37 cellular contexts compared by ENCODE assay signal in the genomic region with DNA sequence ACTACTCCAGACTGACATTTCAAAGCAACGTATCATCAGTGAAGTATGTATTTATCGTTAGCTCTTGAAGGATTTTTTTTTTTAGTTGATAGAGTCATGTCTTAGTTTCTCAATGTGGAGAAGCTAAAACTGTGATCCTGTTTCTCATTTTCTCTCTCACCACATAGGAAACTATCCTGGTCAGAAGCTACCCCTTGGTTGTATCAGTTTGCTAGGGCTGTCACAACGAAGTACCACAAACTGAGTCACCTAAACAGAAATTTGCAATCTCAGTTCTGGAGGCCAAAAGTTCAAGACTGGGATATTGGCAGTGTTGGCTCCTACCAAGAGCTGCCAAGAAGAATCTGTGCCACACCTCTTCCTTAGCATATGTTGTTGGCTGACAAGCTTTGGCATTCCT.
"Had no signal": no experiment of that assay in that cellular context is flagged by ENCODE, and none has a peak within 500 bp of the region (broad histone marks: within the 10 kb centered on the region; RNA-seq: fewer than 3 reads in every experiment).

No MANE protein-coding gene starts in this region.

- H3K27ac Mint-ChIP-seq: activated B cell treated with CpG ODN at 0.5 μM for 24 hours; activated CD4-positive, alpha-beta memory T cell treated with anti-CD3 and anti-CD28 coated beads for 36 hours; activated CD4-positive, alpha-beta T cell treated with anti-CD3 and anti-CD28 coated beads, Interleukin-2, amount 10 ng/mL, durations not matched to agents 24 days and 14 days; activated CD8-positive, alpha-beta T cell treated with anti-CD3 and anti-CD28 coated beads for 36 hours; activated naive CD4-positive, alpha-beta T cell treated with anti-CD3 and anti-CD28 coated beads, Interleukin-2, amount 10 ng/mL, durations not matched to agents 7 days and 5 days; activated naive CD4-positive, alpha-beta T cell treated with anti-CD3 and anti-CD28 coated beads, Interleukin-2, amount 50 U/mL, for 24 hours; activated naive CD8-positive, alpha-beta T cell; activated naive CD8-positive, alpha-beta T cell treated with anti-CD3 and anti-CD28 coated beads, Interleukin-2, amount 10 ng/mL, durations not matched to agents 7 days and 5 days; activated naive CD8-positive, alpha-beta T cell treated with anti-CD3 and anti-CD28 coated beads, Interleukin-2, amount 50 U/mL, for 24 hours; activated T-cell treated with anti-CD3 and anti-CD28 coated beads, Interleukin-2, amount 50 U/mL, for 72 hours; activated T-helper 1 cell treated with anti-CD3 and anti-CD28 coated beads, Interleukin-12 subunit alpha, Interleukin-12 subunit beta, Interleukin-2, Interleukin-4 antibody, amounts not matched to agents 30 ng/mL and 10 ng/mL and 1 ng/mL, durations not matched to agents 14 hours and 24 hours and 36 hours; activated T-helper 2 cell treated with anti-CD3 and anti-CD28 coated beads, Interferon-gamma antibody, Interleukin-2, Interleukin-4, amounts not matched to agents 10 μg/mL and 5 μg/mL and 100 μg/mL, durations not matched to agents 14 hours and 24 hours and 36 hours; brain; T-helper 1 cell treated with Interleukin-12 subunit alpha and Interleukin-12 subunit beta and Interleukin-4 antibody, amounts not matched to agents 30 μg/mL and 1 μg/mL, for 36 hours; T-helper 2 cell treated with Interferon-gamma antibody and Interleukin-4, amounts not matched to agents 5 μg/mL and 100 μg/mL, for 36 hours had no signal

- ATAC-seq: activated CD8-positive, alpha-beta T cell treated with anti-CD3 and anti-CD28 coated beads for 36 hours; activated naive CD8-positive, alpha-beta T cell treated with anti-CD3 and anti-CD28 coated beads, Interleukin-2, amount 50 U/mL, for 24 hours; activated T-cell treated with anti-CD3 and anti-CD28 coated beads, Interleukin-2, amount 50 U/mL, for 4 hours; activated T-cell treated with anti-CD3 and anti-CD28 coated beads, Interleukin-2, amount 50 U/mL, for 72 hours had no signal

- H3K36me3 Mint-ChIP-seq: activated CD4-positive, alpha-beta memory T cell treated with anti-CD3 and anti-CD28 coated beads for 36 hours; activated naive CD4-positive, alpha-beta T cell treated with anti-CD3 and anti-CD28 coated beads, Interleukin-2, amount 10 ng/mL, durations not matched to agents 7 days and 5 days; activated naive CD4-positive, alpha-beta T cell treated with anti-CD3 and anti-CD28 coated beads, Interleukin-2, amount 50 U/mL, for 24 hours; activated naive CD8-positive, alpha-beta T cell; activated naive CD8-positive, alpha-beta T cell treated with anti-CD3 and anti-CD28 coated beads, Interleukin-2, amount 10 ng/mL, durations not matched to agents 7 days and 5 days had no signal

- H3K4me1 Mint-ChIP-seq: activated B cell treated with CpG ODN at 0.5 μM for 24 hours; activated CD4-positive, alpha-beta T cell treated with anti-CD3 and anti-CD28 coated beads, Interleukin-2, amount 10 ng/mL, durations not matched to agents 24 days and 14 days; activated naive CD4-positive, alpha-beta T cell treated with anti-CD3 and anti-CD28 coated beads, Interleukin-2, amount 10 ng/mL, durations not matched to agents 7 days and 5 days; activated naive CD4-positive, alpha-beta T cell treated with anti-CD3 and anti-CD28 coated beads, Interleukin-2, amount 50 U/mL, for 24 hours; activated naive CD8-positive, alpha-beta T cell treated with anti-CD3 and anti-CD28 coated beads, Interleukin-2, amount 10 ng/mL, durations not matched to agents 7 days and 5 days; activated naive CD8-positive, alpha-beta T cell treated with anti-CD3 and anti-CD28 coated beads, Interleukin-2, amount 50 U/mL, for 24 hours; brain; central memory CD8-positive, alpha-beta T cell had no signal

- H3K27me3 ChIP-seq: ascending aorta, cardiac muscle cell had no signal

- H3K4me3 Mint-ChIP-seq: activated B cell treated with CpG ODN at 0.5 μM for 24 hours; activated CD4-positive, alpha-beta memory T cell treated with anti-CD3 and anti-CD28 coated beads for 36 hours; activated CD4-positive, alpha-beta T cell treated with anti-CD3 and anti-CD28 coated beads, Interleukin-2, amount 10 ng/mL, durations not matched to agents 24 days and 14 days; activated CD8-positive, alpha-beta T cell treated with anti-CD3 and anti-CD28 coated beads for 36 hours; activated naive CD4-positive, alpha-beta T cell treated with anti-CD3 and anti-CD28 coated beads, Interleukin-2, amount 10 ng/mL, durations not matched to agents 7 days and 5 days; activated naive CD4-positive, alpha-beta T cell treated with anti-CD3 and anti-CD28 coated beads, Interleukin-2, amount 50 U/mL, for 24 hours; activated naive CD8-positive, alpha-beta T cell; activated naive CD8-positive, alpha-beta T cell treated with anti-CD3 and anti-CD28 coated beads, Interleukin-2, amount 10 ng/mL, durations not matched to agents 7 days and 5 days; activated naive CD8-positive, alpha-beta T cell treated with anti-CD3 and anti-CD28 coated beads, Interleukin-2, amount 50 U/mL, for 24 hours; activated T-cell treated with anti-CD3 and anti-CD28 coated beads, Interleukin-2, amount 50 U/mL, for 4 hours; activated T-cell treated with anti-CD3 and anti-CD28 coated beads, Interleukin-2, amount 50 U/mL, for 72 hours; activated T-helper 1 cell treated with anti-CD3 and anti-CD28 coated beads, Interleukin-12 subunit alpha, Interleukin-12 subunit beta, Interleukin-2, Interleukin-4 antibody, amounts not matched to agents 30 ng/mL and 10 ng/mL and 1 ng/mL, durations not matched to agents 14 hours and 24 hours and 36 hours; brain; central memory CD8-positive, alpha-beta T cell; T-helper 1 cell treated with Interleukin-12 subunit alpha and Interleukin-12 subunit beta and Interleukin-4 antibody, amounts not matched to agents 30 μg/mL and 1 μg/mL, for 36 hours; T-helper 2 cell treated with Interferon-gamma antibody and Interleukin-4, amounts not matched to agents 5 μg/mL and 100 μg/mL, for 36 hours had no signal

- H3K27ac ChIP-seq: ascending aorta, cardiac muscle cell, VCaP had no signal

- FAIRE-seq: TTC549 had no signal

- DNase-seq: activated B cell treated with CpG ODN at 0.5 μM for 24 hours; activated CD4-positive, alpha-beta memory T cell treated with anti-CD3 and anti-CD28 coated beads for 36 hours; activated CD4-positive, alpha-beta T cell treated with anti-CD3 and anti-CD28 coated beads for 4 hours; activated CD4-positive, alpha-beta T cell treated with anti-CD3 and anti-CD28 coated beads, Interleukin-2, amount 10 ng/mL, durations not matched to agents 24 days and 14 days; activated CD4-positive, alpha-beta T cell treated with anti-CD3 and anti-CD28 coated beads, Interleukin-2, amount 50 U/mL, for 1 hour; activated CD4-positive, alpha-beta T cell treated with anti-CD3 and anti-CD28 coated beads, Interleukin-2, amount 50 U/mL, for 4 hours; activated CD4-positive, CD25-positive, alpha-beta regulatory T cell treated with anti-CD3 and anti-CD28 coated beads, Interleukin-2, amount 50 U/mL, for 72 hours; activated CD8-positive, alpha-beta memory T cell treated with anti-CD3 and anti-CD28 coated beads, Interleukin-2, amount 50 U/mL, for 4 hours; activated CD8-positive, alpha-beta T cell treated with anti-CD3 and anti-CD28 coated beads for 36 hours; activated effector memory CD4-positive, alpha-beta T cell treated with Interleukin-2 at 50 U/mL for 16 hours; activated gamma-delta T cell; activated naive CD4-positive, alpha-beta T cell treated with anti-CD3 and anti-CD28 coated beads, Interleukin-2, amount 10 ng/mL, durations not matched to agents 7 days and 5 days; activated naive CD4-positive, alpha-beta T cell treated with Interleukin-2 at 50 U/mL for 16 hours; activated naive CD8-positive, alpha-beta T cell treated with anti-CD3 and anti-CD28 coated beads, Interleukin-2, amount 10 ng/mL, durations not matched to agents 7 days and 5 days; activated naive CD8-positive, alpha-beta T cell treated with anti-CD3 and anti-CD28 coated beads, Interleukin-2, amount 50 U/mL, for 24 hours; activated T-cell treated with anti-CD3 and anti-CD28 coated beads for 4 hours; activated T-cell treated with anti-CD3 and anti-CD28 coated beads, Interleukin-2, amount 50 U/mL, for 1 hour; activated T-cell treated with anti-CD3 and anti-CD28 coated beads, Interleukin-2, amount 50 U/mL, for 4 hours; activated T-cell treated with anti-CD3 and anti-CD28 coated beads, Interleukin-2, amount 50 U/mL, for 72 hours; amygdala; anterior cingulate cortex; caudate nucleus; cerebellar nuclear complex; T-helper 2 cell; T-helper 9 cell had no signal

- H3K36me3 ChIP-seq: ascending aorta, cardiac muscle cell had no signal

- H3K4me1 ChIP-seq: ascending aorta had no signal

- H3K4me3 ChIP-seq: ascending aorta, cardiac muscle cell had no signal
